Comparison of ENCODE assay signal across 8 cellular contexts in genomic region chr2:30448308-30448707, GRCh38. TPM values are rescaled to one million over a fixed set of nuclear protein-coding genes. Genes with fewer than 3 reads are reported as not detected.
DNase-seq lines count a peak whose midpoint lies in the region; ATAC-seq, FAIRE-seq and TF ChIP-seq lines count a peak whose summit lies in the region.

No MANE protein-coding gene starts in this region.

- H3K4me3 ChIP-seq in AG10803 (ENCODE audit: low read length) (peak overlapping the region; percentile 90), HUES6 (ENCODE audit: low read depth, low read length) (peak overlapping the region; percentile 97), K562 (peak overlapping the region; percentile 57; the same call in 1 of the 2 replicates), muscle layer of duodenum (ENCODE audit: low read depth in 1 of 2, low read length in 2 of 2) (peak overlapping the region in 1 of 2 donors; percentile 93)

- H3K9me3 ChIP-seq in HUES6 (ENCODE audit: control insufficient read depth, insufficient read depth, low read depth, low read length) (no peaks in the 10 kb centered on the region), K562 (replicated peaks; ENCODE audit: control insufficient read depth, insufficient read depth, low read depth, low read length) (no peaks in the 10 kb centered on the region), muscle layer of duodenum (ENCODE audit: control insufficient read depth in 1 of 2, low read length in 2 of 2) (no peaks in the 10 kb centered on the region)

- H2AFZ ChIP-seq in K562 (ENCODE audit: low read depth, low read length) = no peak overlapping the region

- no peak overlapping the region for H3K9ac ChIP-seq in HUES6 (ENCODE audit: low read length)
- peak overlapping the region; percentile 3 to 68; a peak in 2 of 4 replicates for H3K9ac ChIP-seq in K562 (ENCODE audit: insufficient read depth in 1 of 2, low read depth in 2 of 2, low read length in 2 of 2)

- ATAC-seq in K562 = no peak
- ATAC-seq in GM21381 (IDR thresholded peaks at IDR 0.05; ENCODE audit: unreplicated experiment) = no peak

- no peak for TF ChIP-seq CTCF in AG10803 (conservative IDR thresholded peaks at IDR 0.05; ENCODE audit: low read length)
- no peak for TF ChIP-seq CTCF in K562 (IDR thresholded peaks at IDR 0.05 in 2 of 3, conservative IDR thresholded peaks at IDR 0.05 in 1 of 3; ENCODE audit: insufficient read depth in 2 of 3, low read depth in 1 of 3, low read length in 3 of 3)

- H3K9me1 ChIP-seq in K562 (ENCODE audit: control insufficient read depth, insufficient read depth, low read length) = no peaks in the 10 kb centered on the region

- peaks cover 18% of the 10 kb centered on the region for H3K4me1 ChIP-seq in HUES6 (ENCODE audit: control insufficient read depth, insufficient read depth, low read length)
- H3K4me1 ChIP-seq in K562 (replicated peaks in 1 of 2; ENCODE audit: control insufficient read depth in 2 of 2, insufficient read depth in 2 of 2, low read length in 2 of 2) = peaks cover 17 to 19% of the 10 kb centered on the region in 2 experiments
- H3K4me1 ChIP-seq in muscle layer of duodenum (ENCODE audit: control insufficient read depth in 1 of 2, insufficient read depth in 2 of 2, low read length in 2 of 2) = peaks cover 12 to 16% of the 10 kb centered on the region in 2 donors

- peaks cover 57% of the 10 kb centered on the region for H3K79me2 ChIP-seq in K562 (ENCODE audit: control insufficient read depth, insufficient read depth, low read length)

- FAIRE-seq in K562 (lab: Jason Lieb, UNC) = no peak

- intact Hi-C loops in K562 (cut with micrococcal nuclease) = loop anchor here (5.0 to 10.0 kb wide), 2 partner anchors 156 to 214 kb away; partner anchors contain the start of gene LBH

- H3K27ac ChIP-seq in HUES6 (ENCODE audit: low read depth, low read length) (no peak overlapping the region), K562 (ENCODE audit: extremely low read depth, low read depth, low read length) (no peak overlapping the region), muscle layer of duodenum (ENCODE audit: low read length) (peak overlapping the region; percentile 84)

- POLR2A ChIA-PET in K562 (lab: Yijun Ruan, JAX) = interaction anchor here (0.6 to 2.4 kb wide), 2 partner anchors 164 to 218 kb away, joined by 3 to 6 read pairs; partner anchors contain the start of gene LBH

- WGBS in K562 (ENCODE audit: insufficient coverage, low coverage, missing lambda C conversion rate) = 11% methylated on average over 3 of the region's 4 CpGs

- BruUV-seq in K562 (replicated peaks; lab: Mats Ljungman, UMichigan) = no TSS peak

- no peak for TF ChIP-seq EP300 in K562 (IDR thresholded peaks at IDR 0.05; ENCODE audit: low read length)

- H3K4me2 ChIP-seq in K562 (ENCODE audit: insufficient read depth, low read length) = peak overlapping the region; percentile 81

- in situ Hi-C loops in K562 (cut with MboI) = no loop called here

- CTCF ChIA-PET in K562 (lab: Yijun Ruan, JAX; ENCODE audit: low intra/inter-chr PET ratio) = no interaction called here

- H3K27me3 ChIP-seq in HUES6 (ENCODE audit: control insufficient read depth, insufficient read depth, low read length) (peaks cover 4% of the 10 kb centered on the region; the same call in 1 of the 2 replicates), K562 (ENCODE audit: control insufficient read depth in 2 of 2, insufficient read depth in 2 of 2, low read length in 2 of 2) (no peaks in the 10 kb centered on the region), muscle layer of duodenum (ENCODE audit: low read depth, low read length) (no peaks in the 10 kb centered on the region)

- TF ChIP-seq POLR2A in K562 (conservative IDR thresholded peaks at IDR 0.05) = no peak

- H4K20me1 ChIP-seq in K562 (replicated peaks; ENCODE audit: control insufficient read depth, insufficient read depth, low read length) = no peaks in the 10 kb centered on the region; the same call in 1 of the 2 replicates

- no peak for TF ChIP-seq RAD21 in K562 (CRISPR knock-in tag; conservative IDR thresholded peaks at IDR 0.05 in 1 of 2, IDR thresholded peaks at IDR 0.05 in 1 of 2)

- no peak for DNase-seq in AG10803 (ENCODE audit: low read depth)
- DNase-seq in K562 (ENCODE audit: extremely low read depth in 1 of 4, low spot score in 3 of 4) = no peak
- DNase-seq in SIG-M5 (lab: John Stamatoyannopoulos, UW) = no peak
- DNase-seq in NCI-H526 treated with DMSO at 0.1 percent for 48 hours (lab: John Stamatoyannopoulos, UW) = no peak
- DNase-seq in superior temporal gyrus (ENCODE audit: extremely low spot score) = no peak

- H3K36me3 ChIP-seq in HUES6 (ENCODE audit: control insufficient read depth, insufficient read depth, low read length) (0 out of 2 replicates have a peak, but pooled peaks cover 2% of the 10 kb centered on the region), K562 (ENCODE audit: control insufficient read depth, insufficient read depth, low read length) (peaks cover 15% of the 10 kb centered on the region; the same call in 1 of the 3 replicates), muscle layer of duodenum (ENCODE audit: control insufficient read depth in 1 of 2, insufficient read depth in 2 of 2, low read length in 2 of 2) (no peaks in the 10 kb centered on the region)

TF ChIP-seq in K562, 482 proteins besides CTCF, POLR2A, EP300 and RAD21:
- TF ChIP-seq ZNF316 (IDR thresholded peaks at IDR 0.05) (0 out of 2 replicates have a peak, but pooled peaks have one; percentile 29), KAT8 (IDR thresholded peaks at IDR 0.05; ENCODE audit: low read depth) (no peak)
TF ChIP-seq in K562: peak in this region for 1.

RNA-seq across cellular contexts. Expression of gene LCLAT1, which starts 1.3 kb away (rescaled TPM):
- 59.6 and 95.0 TPM in 2 replicates for total RNA-seq in K562 (2011; cell fraction: chromatin; rRNA removed; ENCODE audit: low replicate concordance)
- total RNA-seq in K562 (2011; cell fraction: nucleolus; rRNA removed) = 20.0 and 25.8 TPM in 2 replicates
- 38.7 and 54.7 TPM in 2 replicates for total RNA-seq in K562 (2011; cell fraction: nucleoplasm; rRNA removed)
- 12.1 and 12.2 TPM in 2 replicates for total RNA-seq in K562 (2014; rRNA removed)
- 27.0 and 27.1 TPM in 2 replicates for total RNA-seq in K562 (2014; rRNA removed; fragmentation: Illumina TruSeq; extraction: Trizol)
- 21.5 and 22.9 TPM in 2 replicates for total RNA-seq in K562 (2015; rRNA removed; fragmentation: Illumina TruSeq; extraction: Trizol)
- total RNA-seq in K562 (2021) = 28.6 and 29.7 TPM in 2 replicates
- polyA plus RNA-seq in K562 (2011; rRNA removed) = 15.4 and 25.4 TPM in 2 replicates
- polyA plus RNA-seq in K562 (2011; cell fraction: cytosol; rRNA removed) = 7.2 and 9.5 TPM in 2 replicates
- 7.9 and 10.6 TPM in 2 replicates for polyA plus RNA-seq in K562 (2011; cell fraction: nucleus; rRNA removed)
- polyA plus RNA-seq in K562 (2012) = 4.2 and 6.3 TPM in 2 replicates
- polyA plus RNA-seq in K562 (2014; fragmentation: Illumina TruSeq; extraction: Trizol) = 10.3 and 12.8 TPM in 2 replicates
- 10 to 100 TPM; 29.4 to 63.3 TPM for polyA plus RNA-seq in K562 (2014; fragmentation: Nextera tagmentation; extraction: Ambion mirVana)
- 8.9 and 12.6 TPM in 2 replicates for polyA plus RNA-seq in K562 (2014; rRNA removed)
- 84.0 and 84.7 TPM in 2 replicates for polyA minus RNA-seq in K562 (2011; rRNA and poly(A)+ RNA removed)
- 17.6 and 25.5 TPM in 2 replicates for polyA minus RNA-seq in K562 (2011; cell fraction: cytosol; rRNA and poly(A)+ RNA removed)
- 28.4 and 38.2 TPM in 2 replicates for polyA minus RNA-seq in K562 (2011; cell fraction: nucleus; rRNA and poly(A)+ RNA removed)
